Comparison of ENCODE assay signal across 1 cellular context in the genomic region with DNA sequence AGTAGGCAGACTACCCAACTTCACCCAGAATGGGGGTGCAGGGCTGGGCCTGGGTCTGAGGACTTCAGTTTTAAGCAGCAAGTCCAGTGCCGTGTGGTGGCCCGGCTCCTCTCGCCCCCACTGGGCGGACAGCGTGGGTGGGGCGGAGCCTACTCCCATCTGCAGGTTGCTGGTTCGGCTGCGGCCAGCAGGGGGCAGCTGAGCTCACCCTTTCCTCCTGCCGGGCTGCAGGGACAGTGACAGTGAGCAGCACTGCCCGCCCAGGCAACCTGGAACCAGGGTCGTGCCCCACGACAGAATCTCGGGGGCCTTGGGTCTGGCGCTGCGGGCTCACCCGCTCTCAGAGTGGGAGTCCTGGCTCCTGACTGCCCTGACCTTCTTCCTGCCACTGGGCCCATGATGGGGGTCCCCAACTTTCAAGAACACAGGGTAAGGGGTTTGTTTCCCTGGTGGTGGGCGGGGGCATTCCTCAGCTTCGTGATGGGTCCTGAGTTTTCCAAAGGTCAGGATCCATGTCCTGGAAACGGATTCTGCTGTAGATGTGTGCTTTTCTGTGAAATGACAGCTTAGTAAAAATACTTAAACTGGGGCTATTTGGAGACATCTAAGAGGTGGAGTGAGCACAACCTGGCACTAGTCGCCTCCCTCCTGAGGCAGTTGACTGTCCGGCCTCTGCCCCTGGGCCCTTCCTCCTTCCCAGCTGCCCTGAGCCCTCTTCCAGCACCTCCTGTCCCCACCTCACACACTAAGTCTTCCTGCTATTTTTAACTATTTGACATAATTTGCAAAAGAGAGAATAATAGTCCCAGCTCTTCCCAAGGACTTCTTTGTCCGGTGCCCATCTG.
A peak's percentile ranks its signal among the peaks of the same experiment; 100 is the strongest.
TF ChIP-seq lines count a peak whose summit lies in the region.

No MANE protein-coding gene starts in this region.

TF ChIP-seq in HepG2, 621 proteins besides CTCF, POLR2A, EP300 and RAD21 (continued from another document):
- TF ChIP-seq, protein P1, sequence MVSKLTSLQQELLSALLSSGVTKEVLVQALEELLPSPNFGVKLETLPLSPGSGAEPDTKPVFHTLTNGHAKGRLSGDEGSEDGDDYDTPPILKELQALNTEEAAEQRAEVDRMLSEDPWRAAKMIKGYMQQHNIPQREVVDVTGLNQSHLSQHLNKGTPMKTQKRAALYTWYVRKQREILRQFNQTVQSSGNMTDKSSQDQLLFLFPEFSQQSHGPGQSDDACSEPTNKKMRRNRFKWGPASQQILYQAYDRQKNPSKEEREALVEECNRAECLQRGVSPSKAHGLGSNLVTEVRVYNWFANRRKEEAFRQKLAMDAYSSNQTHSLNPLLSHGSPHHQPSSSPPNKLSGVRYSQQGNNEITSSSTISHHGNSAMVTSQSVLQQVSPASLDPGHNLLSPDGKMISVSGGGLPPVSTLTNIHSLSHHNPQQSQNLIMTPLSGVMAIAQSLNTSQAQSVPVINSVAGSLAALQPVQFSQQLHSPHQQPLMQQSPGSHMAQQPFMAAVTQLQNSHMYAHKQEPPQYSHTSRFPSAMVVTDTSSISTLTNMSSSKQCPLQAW (CRISPR knock-in tag; IDR thresholded peaks at IDR 0.05): peak; percentile 75; the same call in 1 of the 2 replicates
- TF ChIP-seq, protein P2, sequence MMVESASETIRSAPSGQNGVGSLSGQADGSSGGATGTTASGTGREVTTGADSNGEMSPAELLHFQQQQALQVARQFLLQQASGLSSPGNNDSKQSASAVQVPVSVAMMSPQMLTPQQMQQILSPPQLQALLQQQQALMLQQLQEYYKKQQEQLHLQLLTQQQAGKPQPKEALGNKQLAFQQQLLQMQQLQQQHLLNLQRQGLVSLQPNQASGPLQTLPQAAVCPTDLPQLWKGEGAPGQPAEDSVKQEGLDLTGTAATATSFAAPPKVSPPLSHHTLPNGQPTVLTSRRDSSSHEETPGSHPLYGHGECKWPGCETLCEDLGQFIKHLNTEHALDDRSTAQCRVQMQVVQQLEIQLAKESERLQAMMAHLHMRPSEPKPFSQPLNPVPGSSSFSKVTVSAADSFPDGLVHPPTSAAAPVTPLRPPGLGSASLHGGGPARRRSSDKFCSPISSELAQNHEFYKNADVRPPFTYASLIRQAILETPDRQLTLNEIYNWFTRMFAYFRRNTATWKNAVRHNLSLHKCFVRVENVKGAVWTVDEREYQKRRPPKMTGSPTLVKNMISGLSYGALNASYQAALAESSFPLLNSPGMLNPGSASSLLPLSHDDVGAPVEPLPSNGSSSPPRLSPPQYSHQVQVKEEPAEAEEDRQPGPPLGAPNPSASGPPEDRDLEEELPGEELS (CRISPR knock-in tag; IDR thresholded peaks at IDR 0.05): peak; percentile 68; the same call in 1 of the 2 replicates
- TF ChIP-seq EZH2 (conservative IDR thresholded peaks at IDR 0.05; ENCODE audit: low read depth, low read length) (no peak), ZNF850 (CRISPR knock-in tag; conservative IDR thresholded peaks at IDR 0.05) (no peak), XRCC5 (optimal IDR thresholded peaks at IDR 0.05; ENCODE audit: low read length) (peak; percentile 92), ELF1 (CRISPR knock-in tag; IDR thresholded peaks at IDR 0.05) (no peak; the same call in 1 of the 2 replicates), STAT5B (CRISPR knock-in tag; IDR thresholded peaks at IDR 0.05) (no peak), ZNF878 (CRISPR knock-in tag; IDR thresholded peaks at IDR 0.05) (0 out of 2 replicates have a peak, but pooled peaks have one; percentile 51), ZNF281 (CRISPR knock-in tag; IDR thresholded peaks at IDR 0.05; ENCODE audit: borderline replicate concordance) (peak; percentile 23; the same call in 1 of the 2 replicates), ZNF382 (CRISPR knock-in tag; IDR thresholded peaks at IDR 0.05; ENCODE audit: borderline replicate concordance) (no peak)
- TF ChIP-seq, protein P3, sequence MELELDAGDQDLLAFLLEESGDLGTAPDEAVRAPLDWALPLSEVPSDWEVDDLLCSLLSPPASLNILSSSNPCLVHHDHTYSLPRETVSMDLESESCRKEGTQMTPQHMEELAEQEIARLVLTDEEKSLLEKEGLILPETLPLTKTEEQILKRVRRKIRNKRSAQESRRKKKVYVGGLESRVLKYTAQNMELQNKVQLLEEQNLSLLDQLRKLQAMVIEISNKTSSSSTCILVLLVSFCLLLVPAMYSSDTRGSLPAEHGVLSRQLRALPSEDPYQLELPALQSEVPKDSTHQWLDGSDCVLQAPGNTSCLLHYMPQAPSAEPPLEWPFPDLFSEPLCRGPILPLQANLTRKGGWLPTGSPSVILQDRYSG (CRISPR knock-in tag; IDR thresholded peaks at IDR 0.05): 0 out of 2 replicates have a peak, but pooled peaks have one; percentile 55
